ENCODE assay signal across 12 cellular contexts in genomic region chr1:109243860-109244552, GRCh38.
"Had no signal": no experiment of that assay in that cellular context is flagged by ENCODE, and none has a peak within 500 bp of the region (broad histone marks: within the 10 kb centered on the region; RNA-seq: fewer than 3 reads in every experiment).

No MANE protein-coding gene starts in this region.

- H3K4me3 Mint-ChIP-seq: activated T-helper 17 cell treated with anti-CD3 and anti-CD28 coated beads, Interleukin-2, amount 50 U/mL, for 72 hours had no signal

- H3K4me2 ChIP-seq: hepatocyte had no signal

- DNase-seq: activated CD4-positive, alpha-beta T cell treated with anti-CD3 and anti-CD28 coated beads, Interleukin-2, amount 50 U/mL, for 48 hours; activated naive CD4-positive, alpha-beta T cell treated with Interleukin-2 at 50 U/mL for 16 hours; dorsolateral prefrontal cortex; erythroblast; midbrain; stimulated activated CD4-positive, alpha-beta T cell treated with anti-CD3 and anti-CD28 coated beads, Interleukin-12 subunit alpha, Interleukin-12 subunit beta, amount 100 ng/mL, for 4 hours; stimulated activated CD4-positive, alpha-beta T cell treated with anti-CD3 and anti-CD28 coated beads, Interleukin-2, amount 100 ng/mL, for 24 hours; WERI-Rb-1 had no signal

- H3K4me3 ChIP-seq: dorsolateral prefrontal cortex, hepatocyte had no signal

- H3K79me2 ChIP-seq: hepatocyte, parathyroid adenoma had no signal

- H3K9ac ChIP-seq: parathyroid adenoma had no signal

- H2AFZ ChIP-seq: hepatocyte, parathyroid adenoma had no signal

- H3K9me3 Mint-ChIP-seq: activated T-helper 17 cell treated with anti-CD3 and anti-CD28 coated beads, Interleukin-2, amount 50 U/mL, for 72 hours had no signal

- FAIRE-seq: astrocyte had no signal

- ATAC-seq: activated T-helper 17 cell treated with anti-CD3 and anti-CD28 coated beads, Interleukin-2, amount 50 U/mL, for 72 hours had no signal

- H3K27ac ChIP-seq: hepatocyte, parathyroid adenoma, WERI-Rb-1 had no signal

- H3K27me3 ChIP-seq: dorsolateral prefrontal cortex, hepatocyte had no signal

- H3K27ac Mint-ChIP-seq: activated T-helper 17 cell treated with anti-CD3 and anti-CD28 coated beads, Interleukin-2, amount 50 U/mL, for 72 hours had no signal
